13 cellular contexts compared by ENCODE assay signal in genomic region chr6:130412556-130413290, GRCh38.
"Had no signal": no experiment of that assay in that cellular context is flagged by ENCODE, and none has a peak within 500 bp of the region (broad histone marks: within the 10 kb centered on the region; RNA-seq: fewer than 3 reads in every experiment).

No MANE protein-coding gene starts in this region.

- H3K9me3 ChIP-seq: left lung, prostate gland, right lobe of liver, upper lobe of left lung had no signal

- H3K27ac Mint-ChIP-seq: activated naive CD4-positive, alpha-beta T cell treated with anti-CD3 and anti-CD28 coated beads, Interleukin-2, amount 50 U/mL, for 72 hours; natural killer cell had no signal

- DNase-seq: activated CD4-positive, alpha-beta T cell treated with anti-CD3 and anti-CD28 coated beads, Interleukin-2, amount 50 U/mL, for 4 hours; activated CD4-positive, CD25-positive, alpha-beta regulatory T cell treated with anti-CD3 and anti-CD28 coated beads, Interleukin-2, amount 50 U/mL, for 72 hours; activated effector memory CD4-positive, alpha-beta T cell treated with anti-CD3 and anti-CD28 coated beads, Interleukin-2, amount 50 U/mL, for 16 hours; activated T-cell treated with anti-CD3 and anti-CD28 coated beads, Interleukin-2, amount 50 U/mL, for 4 hours; head of caudate nucleus; left lung; natural killer cell; right lobe of liver; stimulated activated CD4-positive, alpha-beta T cell treated with anti-CD3 and anti-CD28 coated beads, Interleukin-12 subunit alpha, Interleukin-12 subunit beta, amount 100 ng/mL, for 4 hours; stimulated activated naive CD8-positive, alpha-beta T cell treated with anti-CD3 and anti-CD28 coated beads, Interleukin-15, Interleukin-2, amounts not matched to agents 100 U/mL and 50 U/mL, for 24 hours; upper lobe of left lung had no signal

- H3K36me3 ChIP-seq: left lung, prostate gland, right lobe of liver, upper lobe of left lung had no signal

- H3K9me3 Mint-ChIP-seq: activated T-cell treated with anti-CD3 and anti-CD28 coated beads, Interleukin-2, amount 50 U/mL, for 4 hours; natural killer cell had no signal

- H3K4me3 Mint-ChIP-seq: activated T-cell treated with anti-CD3 and anti-CD28 coated beads, Interleukin-2, amount 50 U/mL, for 4 hours; natural killer cell had no signal

- H3K36me3 Mint-ChIP-seq: natural killer cell had no signal

- H3K4me1 ChIP-seq: left lung, prostate gland, right lobe of liver, upper lobe of left lung had no signal

- H3K4me1 Mint-ChIP-seq: natural killer cell had no signal

- H3K4me3 ChIP-seq: left lung, prostate gland, right lobe of liver, upper lobe of left lung had no signal

- ATAC-seq: activated naive CD4-positive, alpha-beta T cell treated with anti-CD3 and anti-CD28 coated beads, Interleukin-2, amount 50 U/mL, for 72 hours; activated T-cell treated with anti-CD3 and anti-CD28 coated beads, Interleukin-2, amount 50 U/mL, for 4 hours; left lung; natural killer cell; stimulated activated naive CD8-positive, alpha-beta T cell treated with anti-CD3 and anti-CD28 coated beads, Interleukin-15, Interleukin-2, amounts not matched to agents 100 U/mL and 50 U/mL, for 24 hours had no signal

- H3K27me3 ChIP-seq: left lung, right lobe of liver, upper lobe of left lung had no signal
